Comparison of ENCODE assay signal across 14 cellular contexts in genomic region chr1:183087001-183087400, GRCh38.
DNase-seq lines count a peak whose midpoint lies in the region; ATAC-seq, FAIRE-seq and TF ChIP-seq lines count a peak whose summit lies in the region.
"Had no signal": no experiment of that assay in that cellular context is flagged by ENCODE, and none has a peak within 500 bp of the region (broad histone marks: within the 10 kb centered on the region; RNA-seq: fewer than 3 reads in every experiment).

No MANE protein-coding gene starts in this region.

- H3K79me2 ChIP-seq in HepG2 (ENCODE audit: insufficient read depth, low read length) = peaks cover 72% of the 10 kb centered on the region

- no peak for TF ChIP-seq EP300 in A549 (IDR thresholded peaks at IDR 0.05)
- TF ChIP-seq EP300 in HepG2 (IDR thresholded peaks at IDR 0.05; ENCODE audit: low read depth in 2 of 2, low read length in 2 of 2) = no peak
- no peak for TF ChIP-seq EP300 in HepG2 (CRISPR knock-in tag; IDR thresholded peaks at IDR 0.05; ENCODE audit: borderline replicate concordance)
- TF ChIP-seq EP300 in upper lobe of left lung (IDR thresholded peaks at IDR 0.05) = no peak

- H3K36me3 ChIP-seq in RWPE2 (ENCODE audit: low read depth) (0 out of 2 replicates have a peak, but pooled peaks cover 4% of the 10 kb centered on the region), HepG2 (replicated peaks in 1 of 2; ENCODE audit: control insufficient read depth in 1 of 2, insufficient read depth in 2 of 2, low read length in 2 of 2) (no peaks in the 10 kb centered on the region), upper lobe of left lung (no peaks in the 10 kb centered on the region)
- H3K36me3 ChIP-seq: SJCRH30 had no signal

- CTCF ChIA-PET in A549 (lab: Yijun Ruan, JAX) = interaction anchor here (0.8 to 1.5 kb wide), 3 partner anchors 124 to 148 kb away, joined by 3 read pairs; no protein-coding TSS in a partner anchor
- CTCF ChIA-PET in HepG2 (lab: Yijun Ruan, JAX; ENCODE audit: low intra/inter-chr PET ratio, low total read pairs) = no interaction called here

- no peak for TF ChIP-seq CTCF in A549 (IDR thresholded peaks at IDR 0.05)
- TF ChIP-seq CTCF in HFFc6 (IDR thresholded peaks at IDR 0.05) = no peak
- no peak for TF ChIP-seq CTCF in RWPE2 (IDR thresholded peaks at IDR 0.05; ENCODE audit: poor library complexity, severe bottlenecking)
- no peak for TF ChIP-seq CTCF in HepG2 (CRISPR knock-in tag; IDR thresholded peaks at IDR 0.05)
- TF ChIP-seq CTCF in upper lobe of left lung (IDR thresholded peaks at IDR 0.05) = no peak

- H3K4me1 Mint-ChIP-seq in HFFc6 (ENCODE audit: low read depth) = peaks cover 87% of the 10 kb centered on the region

- TF ChIP-seq POLR2A in A549 (IDR thresholded peaks at IDR 0.05; ENCODE audit: low read length) = no peak
- TF ChIP-seq POLR2A in HepG2 (IDR thresholded peaks at IDR 0.05; ENCODE audit: insufficient read depth in 1 of 2, low read depth in 2 of 2, low read length in 2 of 2) = no peak
- no peak for TF ChIP-seq POLR2A in upper lobe of left lung (IDR thresholded peaks at IDR 0.05)

- intact Hi-C loops in HepG2 (cut with micrococcal nuclease; ENCODE audit: unreplicated experiment) = loop anchor here (5.0 kb wide), 1 partner anchor 125 kb away; no protein-coding TSS in a partner anchor

- H3K9me3 Mint-ChIP-seq in HFFc6 = no peaks in the 10 kb centered on the region

- no peaks in the 10 kb centered on the region for H3K27me3 ChIP-seq in RWPE2 (ENCODE audit: insufficient read depth, poor library complexity, severe bottlenecking)
- H3K27me3 ChIP-seq in HepG2 (ENCODE audit: control insufficient read depth in 1 of 2, insufficient read depth in 2 of 2, low read length in 2 of 2) = no peaks in the 10 kb centered on the region
- no peaks in the 10 kb centered on the region for H3K27me3 ChIP-seq in upper lobe of left lung
- H3K27me3 ChIP-seq: SJCRH30 had no signal

- DNase-seq in A549 (ENCODE audit: low read depth in 1 of 2, low spot score in 1 of 2) = peak in 1 of 2 experiments; percentile 21
- no peak for DNase-seq in HFFc6
- DNase-seq in RWPE2 (ENCODE audit: low spot score) = no peak
- no peak for DNase-seq in HepG2 (ENCODE audit: low spot score)
- no peak for DNase-seq in upper lobe of left lung
- DNase-seq in NCI-H1048 (lab: John Stamatoyannopoulos, UW) = no peak
- no peak for DNase-seq in RCC 7860 (ENCODE audit: low spot score)
- DNase-seq: DMS153, KBM-7, NCI-H1092 treated with DMSO at 0.1 percent for 48 hours, NCI-H510A treated with DMSO at 0.1 percent for 48 hours, RPMI8226, SJCRH30 had no signal

- H3K9me3 ChIP-seq in A549 = no peaks in the 10 kb centered on the region
- no peaks in the 10 kb centered on the region for H3K9me3 ChIP-seq in RWPE2 (ENCODE audit: severe bottlenecking)
- H3K9me3 ChIP-seq in HepG2 (ENCODE audit: low read length) = no peaks in the 10 kb centered on the region
- no peaks in the 10 kb centered on the region for H3K9me3 ChIP-seq in upper lobe of left lung
- H3K9me3 ChIP-seq: SJCRH30 had no signal

- H3K4me3 ChIP-seq in A549 (no peak overlapping the region), RWPE2 (ENCODE audit: severe bottlenecking) (no peak overlapping the region), HepG2 (replicated peaks in 1 of 3; ENCODE audit: insufficient read depth in 1 of 3, low read depth in 2 of 3, low read length in 3 of 3) (no peak overlapping the region), upper lobe of left lung (no peak overlapping the region)
- H3K4me3 ChIP-seq: SJCRH30 had no signal

- no peak overlapping the region for H2AFZ ChIP-seq in HepG2 (ENCODE audit: low read length)

- TF ChIP-seq RAD21 in A549 (conservative IDR thresholded peaks at IDR 0.05 in 1 of 2, IDR thresholded peaks at IDR 0.05 in 1 of 2) = no peak
- no peak for TF ChIP-seq RAD21 in HepG2 (CRISPR knock-in tag; IDR thresholded peaks at IDR 0.05)

- H3K4me2 ChIP-seq in A549 (peak overlapping the region; percentile 32), HepG2 (ENCODE audit: low read depth, low read length) (no peak overlapping the region)

- no peaks in the 10 kb centered on the region; the same call in none of the 2 replicates for H3K27me3 Mint-ChIP-seq in HFFc6 (ENCODE audit: insufficient read depth)

- H3K4me1 ChIP-seq in A549 (peaks cover 75% of the 10 kb centered on the region), RWPE2 (ENCODE audit: insufficient read depth, poor library complexity, severe bottlenecking) (peaks cover 28% of the 10 kb centered on the region), HepG2 (ENCODE audit: insufficient read depth, low read length) (peaks cover 80% of the 10 kb centered on the region), upper lobe of left lung (peaks cover 10 to 22% (median 18%) of the 10 kb centered on the region in 4 donors)

- ATAC-seq in A549 = peak in 1 of 2 experiments; percentile 56; a peak in 3 of 6 replicates
- peak; percentile 93 for ATAC-seq in RWPE2 (ENCODE audit: low read depth)
- no peak for ATAC-seq in HepG2
- ATAC-seq in upper lobe of left lung (ENCODE audit: low FRiP score in 2 of 2) = no peak
- ATAC-seq in GM21737 (IDR thresholded peaks at IDR 0.05; ENCODE audit: unreplicated experiment) = no peak

- 0 out of 2 replicates have a peak overlapping the region, but pooled peaks have one; percentile 4 for H3K27ac Mint-ChIP-seq in HFFc6

- FAIRE-seq in A549 (lab: Jason Lieb, UNC) = peak; percentile 7
- FAIRE-seq in HepG2 (lab: Jason Lieb, UNC) = no peak
- no peak for FAIRE-seq in RCC 7860 (lab: Jason Lieb, UNC)

- in situ Hi-C loops in HepG2 (cut with HindIII; ENCODE audit: extremely low pct_ligation_motif_present, low pct_unique_long_range_greater_than_20kb) = no loop called here

- no peaks in the 10 kb centered on the region for H4K20me1 ChIP-seq in HepG2 (ENCODE audit: insufficient read depth, low read length)

- POLR2A ChIA-PET in A549 (lab: Yijun Ruan, JAX) (no interaction called here), HepG2 (lab: Yijun Ruan, JAX) (no interaction called here)

- no peak overlapping the region for H3K9ac ChIP-seq in HepG2 (ENCODE audit: insufficient read depth, low read depth, low read length)

- BruUV-seq in HepG2 (replicated peaks; lab: Mats Ljungman, UMichigan) = no TSS peak

- no peak overlapping the region for H3K4me3 Mint-ChIP-seq in HFFc6

- H3K27ac ChIP-seq in A549 (no peak overlapping the region; a peak in 1 of 6 replicates), RWPE2 (ENCODE audit: poor library complexity, severe bottlenecking) (peak overlapping the region; percentile 13), HepG2 (ENCODE audit: extremely low read length, insufficient read depth, low read length) (peak overlapping the region; percentile 30), upper lobe of left lung (no peak overlapping the region)
- H3K27ac ChIP-seq: SJCRH30 had no signal

- WGBS in A549 (ENCODE audit: missing lambda C conversion rate) = 42% methylated on average over 2 of the region's 2 CpGs
- 73% methylated on average over 2 of the region's 2 CpGs for WGBS in HepG2 (ENCODE audit: low lambda C conversion rate)
- WGBS in upper lobe of left lung, 2 donors = 82 to 90% methylated on average over 2 of the region's 2 CpGs

- H3K36me3 Mint-ChIP-seq in HFFc6 (ENCODE audit: low read depth) = peaks cover 20% of the 10 kb centered on the region

TF ChIP-seq in A549, 52 proteins besides CTCF, POLR2A, EP300 and RAD21:
- TF ChIP-seq NPAS2 (CRISPR knock-in tag; IDR thresholded peaks at IDR 0.05; ENCODE audit: borderline replicate concordance) = no peak
- peak; percentile 67; the same call in 1 of the 2 replicates for TF ChIP-seq GATA3 (IDR thresholded peaks at IDR 0.05; ENCODE audit: borderline replicate concordance)

TF ChIP-seq in HepG2, 621 proteins besides CTCF, POLR2A, EP300 and RAD21:
- TF ChIP-seq CEBPG (CRISPR knock-in tag; IDR thresholded peaks at IDR 0.05) = no peak
- TF ChIP-seq ZNF382 (CRISPR knock-in tag; IDR thresholded peaks at IDR 0.05; ENCODE audit: borderline replicate concordance) = no peak
- no peak for TF ChIP-seq ZNF124 (CRISPR knock-in tag; IDR thresholded peaks at IDR 0.05)
- no peak for TF ChIP-seq PITX1 (CRISPR knock-in tag; IDR thresholded peaks at IDR 0.05)
- TF ChIP-seq, protein P1, sequence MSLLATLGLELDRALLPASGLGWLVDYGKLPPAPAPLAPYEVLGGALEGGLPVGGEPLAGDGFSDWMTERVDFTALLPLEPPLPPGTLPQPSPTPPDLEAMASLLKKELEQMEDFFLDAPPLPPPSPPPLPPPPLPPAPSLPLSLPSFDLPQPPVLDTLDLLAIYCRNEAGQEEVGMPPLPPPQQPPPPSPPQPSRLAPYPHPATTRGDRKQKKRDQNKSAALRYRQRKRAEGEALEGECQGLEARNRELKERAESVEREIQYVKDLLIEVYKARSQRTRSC (CRISPR knock-in tag; IDR thresholded peaks at IDR 0.05; ENCODE audit: low read depth) = no peak
- no peak for TF ChIP-seq ZNF17 (CRISPR knock-in tag; IDR thresholded peaks at IDR 0.05)
- no peak for TF ChIP-seq GLMP (CRISPR knock-in tag; IDR thresholded peaks at IDR 0.05; ENCODE audit: borderline replicate concordance)
- TF ChIP-seq ZNF580 (CRISPR knock-in tag; IDR thresholded peaks at IDR 0.05; ENCODE audit: borderline replicate concordance, low read depth) = no peak
- no peak for TF ChIP-seq JDP2 (CRISPR knock-in tag; IDR thresholded peaks at IDR 0.05; ENCODE audit: borderline replicate concordance)

Comparison
In these comparisons a context has a peak if more than half of its experiments do, and no peak if none do; other contexts are left out.
1. H3K27ac ChIP-seq: peak in RWPE2 (single experiment) and HepG2 (single experiment); none in A549 (0 of 2) and upper lobe of left lung (0 of 4).